9 cellular contexts compared by ENCODE assay signal in the genomic region with DNA sequence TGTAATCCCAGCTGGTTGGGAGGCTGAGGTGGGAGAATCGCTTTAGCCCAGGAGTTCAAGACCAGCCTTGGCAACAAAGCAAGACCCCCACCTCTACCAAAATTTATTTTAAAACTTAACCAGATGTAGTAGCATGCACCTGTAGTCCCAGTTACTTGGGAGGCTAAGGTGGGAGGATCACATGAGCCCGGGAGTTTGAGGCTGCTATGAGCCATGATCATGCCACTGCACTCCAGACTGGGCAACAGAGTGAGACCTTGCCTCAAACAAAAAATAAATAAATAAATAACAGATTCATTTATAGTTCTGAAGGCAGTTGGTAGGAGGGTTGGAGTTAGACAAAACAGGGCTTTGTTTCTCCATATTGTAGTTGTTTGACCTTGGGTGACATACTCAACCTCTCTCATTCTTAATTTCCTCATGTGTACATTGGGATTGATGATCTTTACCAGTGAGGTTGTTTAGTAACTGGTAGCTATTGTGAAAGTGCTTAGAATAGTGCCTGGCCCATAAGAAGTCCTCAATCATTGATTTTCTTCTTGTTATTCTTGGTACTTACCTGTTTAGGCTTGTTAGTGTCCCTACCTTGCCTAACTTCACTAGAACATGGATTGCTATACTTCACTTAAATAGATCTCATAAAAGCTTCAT.
DNase-seq lines count a peak whose midpoint lies in the region; ATAC-seq, FAIRE-seq and TF ChIP-seq lines count a peak whose summit lies in the region.
"Had no signal": no experiment of that assay in that cellular context is flagged by ENCODE, and none has a peak within 500 bp of the region (broad histone marks: within the 10 kb centered on the region; RNA-seq: fewer than 3 reads in every experiment).

No MANE protein-coding gene starts in this region.

- H3K9me3 ChIP-seq in HepG2 (ENCODE audit: low read length) = no peaks in the 10 kb centered on the region
- H3K9me3 ChIP-seq in right lobe of liver = no peaks in the 10 kb centered on the region
- no peaks in the 10 kb centered on the region for H3K9me3 ChIP-seq in keratinocyte (ENCODE audit: control insufficient read depth, low read depth, low read length)
- no peaks in the 10 kb centered on the region for H3K9me3 ChIP-seq in Peyer's patch
- no peaks in the 10 kb centered on the region for H3K9me3 ChIP-seq in heart right ventricle

- no peaks in the 10 kb centered on the region; the same call in 1 of the 2 replicates for H4K20me1 ChIP-seq in HepG2 (ENCODE audit: insufficient read depth, low read length)
- no peaks in the 10 kb centered on the region for H4K20me1 ChIP-seq in keratinocyte (ENCODE audit: control insufficient read depth, extremely low read depth, insufficient read depth, low read length)

- H3K9me1 ChIP-seq in keratinocyte (ENCODE audit: control insufficient read depth, extremely low read depth, insufficient read depth, low read length) = no peaks in the 10 kb centered on the region

- TF ChIP-seq POLR2A in HepG2 (IDR thresholded peaks at IDR 0.05; ENCODE audit: insufficient read depth in 1 of 2, low read depth in 2 of 2, low read length in 2 of 2) = no peak
- TF ChIP-seq POLR2A in right lobe of liver (IDR thresholded peaks at IDR 0.05) = no peak
- TF ChIP-seq POLR2A in Peyer's patch (IDR thresholded peaks at IDR 0.05) = no peak

- no peaks in the 10 kb centered on the region for H3K79me2 ChIP-seq in HepG2 (ENCODE audit: insufficient read depth, low read length)
- no peaks in the 10 kb centered on the region for H3K79me2 ChIP-seq in keratinocyte (ENCODE audit: control insufficient read depth, insufficient read depth, low read length)

- POLR2A ChIA-PET in HepG2 (lab: Yijun Ruan, JAX) = no interaction called here

- peak; percentile 82 for ATAC-seq in HepG2
- ATAC-seq in right lobe of liver = no peak
- ATAC-seq in HG02852 (IDR thresholded peaks at IDR 0.05; ENCODE audit: unreplicated experiment) = no peak
- ATAC-seq in heart right ventricle = no peak

- TF ChIP-seq CTCF in HepG2 (CRISPR knock-in tag; IDR thresholded peaks at IDR 0.05) = no peak
- no peak for TF ChIP-seq CTCF in right lobe of liver (IDR thresholded peaks at IDR 0.05)
- TF ChIP-seq CTCF in keratinocyte (optimal IDR thresholded peaks at IDR 0.05 in 1 of 3, IDR thresholded peaks at IDR 0.05 in 1 of 3, conservative IDR thresholded peaks at IDR 0.05 in 1 of 3; ENCODE audit: extremely low read depth in 1 of 3, insufficient read depth in 2 of 3, low read length in 3 of 3) = no peak
- no peak for TF ChIP-seq CTCF in Peyer's patch (IDR thresholded peaks at IDR 0.05)
- no peak for TF ChIP-seq CTCF in heart right ventricle (IDR thresholded peaks at IDR 0.05)

- no peaks in the 10 kb centered on the region for H3K27me3 ChIP-seq in HepG2 (ENCODE audit: control insufficient read depth in 1 of 2, insufficient read depth in 2 of 2, low read length in 2 of 2)
- no peaks in the 10 kb centered on the region for H3K27me3 ChIP-seq in right lobe of liver
- H3K27me3 ChIP-seq in keratinocyte (ENCODE audit: control insufficient read depth, extremely low read depth, insufficient read depth, low read length) = no peaks in the 10 kb centered on the region
- no peaks in the 10 kb centered on the region for H3K27me3 ChIP-seq in Peyer's patch
- no peaks in the 10 kb centered on the region for H3K27me3 ChIP-seq in heart right ventricle

- TF ChIP-seq RAD21 in HepG2 (CRISPR knock-in tag; IDR thresholded peaks at IDR 0.05) = no peak

- TF ChIP-seq EP300 in HepG2 (IDR thresholded peaks at IDR 0.05; ENCODE audit: low read depth in 2 of 2, low read length in 2 of 2) (peak in 1 of 2 experiments; percentile 71; a peak in 2 of 4 replicates), HepG2 (CRISPR knock-in tag; IDR thresholded peaks at IDR 0.05; ENCODE audit: borderline replicate concordance) (peak; percentile 23; the same call in 1 of the 2 replicates)

- CTCF ChIA-PET in HepG2 (lab: Yijun Ruan, JAX; ENCODE audit: low intra/inter-chr PET ratio, low total read pairs) = no interaction called here

- 72% methylated on average over 2 of the region's 2 CpGs for WGBS in HepG2 (ENCODE audit: low lambda C conversion rate)
- 100% methylated on average over 2 of the region's 2 CpGs for WGBS in right lobe of liver (ENCODE audit: insufficient coverage, low coverage, low lambda C conversion rate, missing lambda C conversion rate)
- WGBS in heart right ventricle, 2 donors = 96 to 97% methylated on average over 2 of the region's 2 CpGs

- H3K36me3 ChIP-seq in HepG2 (replicated peaks in 1 of 2; ENCODE audit: control insufficient read depth in 1 of 2, insufficient read depth in 2 of 2, low read length in 2 of 2) (peaks cover 1 to 13% of the 10 kb centered on the region in 2 experiments; a peak in 2 of 5 replicates), right lobe of liver (peaks cover 0 to 5% (median 1%) of the 10 kb centered on the region in 4 donors), keratinocyte (ENCODE audit: control insufficient read depth in 2 of 2, extremely low read depth in 1 of 2, insufficient read depth in 2 of 2, low read length in 2 of 2) (peaks cover 0 to 3% of the 10 kb centered on the region in 2 experiments), Peyer's patch (peaks cover 0 to 37% (median 0%) of the 10 kb centered on the region in 3 donors), heart right ventricle (peaks cover 0 to 88% (median 21%) of the 10 kb centered on the region in 9 donors)

- no peak for FAIRE-seq in HepG2 (lab: Jason Lieb, UNC)
- FAIRE-seq in keratinocyte (lab: Jason Lieb, UNC) = no peak

- intact Hi-C loops in HepG2 (cut with micrococcal nuclease; ENCODE audit: unreplicated experiment) = no loop called here
- intact Hi-C loops in right lobe of liver (cut with DNase I) = no loop called here
- intact Hi-C loops in heart right ventricle (cut with DNase I) = no loop called here

- no TSS peak for BruUV-seq in HepG2 (replicated peaks; lab: Mats Ljungman, UMichigan)

- in situ Hi-C loops in HepG2 (cut with HindIII; ENCODE audit: extremely low pct_ligation_motif_present, low pct_unique_long_range_greater_than_20kb) = no loop called here

- H3K9ac ChIP-seq in HepG2 (ENCODE audit: insufficient read depth, low read depth, low read length) (no peak overlapping the region), keratinocyte (ENCODE audit: control insufficient read depth, extremely low read depth, insufficient read depth, low read length) (no peak overlapping the region)

- no peak overlapping the region for H2AFZ ChIP-seq in HepG2 (ENCODE audit: low read length)
- H2AFZ ChIP-seq in keratinocyte (ENCODE audit: control insufficient read depth, low read length) = no peak overlapping the region

- H3K4me2 ChIP-seq in HepG2 (ENCODE audit: low read depth, low read length) (peak overlapping the region; percentile 36; the same call in 1 of the 2 replicates), keratinocyte (ENCODE audit: control insufficient read depth, extremely low read depth, insufficient read depth, low read depth, low read length) (no peak overlapping the region)

- H3K27ac ChIP-seq in HepG2 (ENCODE audit: extremely low read length, insufficient read depth, low read length) = peak overlapping the region; percentile 27
- H3K27ac ChIP-seq in right lobe of liver = no peak overlapping the region
- H3K27ac ChIP-seq in keratinocyte (ENCODE audit: control insufficient read depth, insufficient read depth, low read length) = peak overlapping the region; percentile 17
- H3K27ac ChIP-seq in Peyer's patch = no peak overlapping the region
- no peak overlapping the region for H3K27ac ChIP-seq in heart right ventricle

- dilution Hi-C loops in keratinocyte (cut with MboI; ENCODE audit: extremely low pct_ligation_motif_present, low sequenced_read_pairs) = no loop called here

- H3K4me3 ChIP-seq in HepG2 (replicated peaks in 1 of 3; ENCODE audit: insufficient read depth in 1 of 3, low read depth in 2 of 3, low read length in 3 of 3) = no peak overlapping the region
- no peak overlapping the region for H3K4me3 ChIP-seq in right lobe of liver
- H3K4me3 ChIP-seq in keratinocyte (ENCODE audit: control insufficient read depth in 2 of 3, extremely low read depth in 1 of 3, insufficient read depth in 2 of 3, low read depth in 1 of 3, low read length in 3 of 3) = no peak overlapping the region
- no peak overlapping the region for H3K4me3 ChIP-seq in Peyer's patch
- no peak overlapping the region for H3K4me3 ChIP-seq in heart right ventricle

- DNase-seq in HepG2 (ENCODE audit: low spot score) = peak; percentile 87
- DNase-seq in right lobe of liver = no peak
- DNase-seq in amniotic epithelial cell (ENCODE audit: low read depth) = peak; percentile 10
- no peak for DNase-seq in keratinocyte (ENCODE audit: low read depth, low spot score)
- DNase-seq in Peyer's patch = no peak
- no peak for DNase-seq in heart right ventricle
- DNase-seq: ACHN; CD4-positive, alpha-beta memory T cell had no signal

- peaks cover 51% of the 10 kb centered on the region for H3K4me1 ChIP-seq in HepG2 (ENCODE audit: insufficient read depth, low read length)
- H3K4me1 ChIP-seq in right lobe of liver = no peaks in the 10 kb centered on the region
- H3K4me1 ChIP-seq in keratinocyte (ENCODE audit: control insufficient read depth, extremely low read depth, insufficient read depth, low read length) = peaks cover 16% of the 10 kb centered on the region
- H3K4me1 ChIP-seq in Peyer's patch = peaks cover 0 to 6% (median 0%) of the 10 kb centered on the region in 4 donors
- H3K4me1 ChIP-seq in heart right ventricle = peaks cover 0 to 12% (median 7%) of the 10 kb centered on the region in 9 donors

TF ChIP-seq in HepG2, 621 proteins besides CTCF, POLR2A, EP300 and RAD21 (continues in another document):
- TF ChIP-seq PPARG (CRISPR knock-in tag; conservative IDR thresholded peaks at IDR 0.05) = 0 out of 2 replicates have a peak, but pooled peaks have one; percentile 23
- no peak for TF ChIP-seq SMARCE1 (IDR thresholded peaks at IDR 0.05; ENCODE audit: borderline replicate concordance)
- TF ChIP-seq FOXJ3 (CRISPR knock-in tag; IDR thresholded peaks at IDR 0.05; ENCODE audit: borderline replicate concordance) = peak; percentile 57; the same call in 1 of the 2 replicates
- 0 out of 2 replicates have a peak, but pooled peaks have one; percentile 28 for TF ChIP-seq HNF4A (CRISPR knock-in tag; IDR thresholded peaks at IDR 0.05)
- no peak for TF ChIP-seq MXI1 (IDR thresholded peaks at IDR 0.05; ENCODE audit: borderline replicate concordance, low read depth, low read length)
- TF ChIP-seq TCF7 (IDR thresholded peaks at IDR 0.05; ENCODE audit: low read depth) = peak; percentile 52
- TF ChIP-seq HHEX (CRISPR knock-in tag; IDR thresholded peaks at IDR 0.05) = peak; percentile 63
- TF ChIP-seq TAF1 (CRISPR knock-in tag; IDR thresholded peaks at IDR 0.05) = no peak
- TF ChIP-seq SALL1 (CRISPR knock-in tag; IDR thresholded peaks at IDR 0.05) = no peak

Comparison
In these comparisons a context has a peak if more than half of its experiments do, and no peak if none do; other contexts are left out.
1. DNase-seq: peak in HepG2 (single experiment) and amniotic epithelial cell (single experiment); none in right lobe of liver (0 of 3), keratinocyte (single experiment), Peyer's patch (0 of 3) and heart right ventricle (0 of 2).
2. H3K27ac ChIP-seq: peak in HepG2 (single experiment) and keratinocyte (single experiment); none in right lobe of liver (0 of 3), Peyer's patch (0 of 4) and heart right ventricle (0 of 10).